Comparison of ENCODE assay signal across 20 cellular contexts in the genomic region with DNA sequence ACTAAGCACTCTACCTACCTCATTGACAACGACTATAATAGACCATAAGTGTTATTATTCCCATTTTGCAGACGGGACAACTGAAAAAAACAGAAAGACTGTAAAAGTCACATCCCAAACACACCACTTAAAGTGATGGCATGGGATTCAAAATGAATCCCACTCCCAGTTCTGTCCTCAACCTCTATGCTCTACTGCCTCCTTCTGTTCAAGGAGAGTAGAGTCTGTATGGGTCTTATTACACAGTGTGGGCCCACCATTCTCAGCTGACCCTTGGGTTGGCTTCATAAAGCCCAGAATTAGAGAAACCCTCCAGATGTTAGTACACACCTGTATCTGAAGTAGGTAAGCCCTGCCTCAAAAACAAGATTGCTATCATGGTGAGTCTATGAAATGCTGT.
"Had no signal": no experiment of that assay in that cellular context is flagged by ENCODE, and none has a peak within 500 bp of the region (broad histone marks: within the 10 kb centered on the region; RNA-seq: fewer than 3 reads in every experiment).

No MANE protein-coding gene starts in this region.

- H3K4me3 ChIP-seq: left lung, sigmoid colon, upper lobe of right lung had no signal

- H3K27ac ChIP-seq: left lung, sigmoid colon, upper lobe of right lung, VCaP had no signal

- H3K9me3 ChIP-seq: left lung, sigmoid colon, upper lobe of right lung had no signal

- H3K27ac Mint-ChIP-seq: activated CD4-positive, alpha-beta T cell treated with anti-CD3 and anti-CD28 coated beads for 36 hours; activated naive CD8-positive, alpha-beta T cell treated with anti-CD3 and anti-CD28 coated beads for 36 hours; activated T-helper 1 cell treated with anti-CD3 and anti-CD28 coated beads, Interleukin-12 subunit alpha, Interleukin-12 subunit beta, Interleukin-2, Interleukin-4 antibody, amounts not matched to agents 30 ng/mL and 10 ng/mL and 1 ng/mL, durations not matched to agents 14 hours and 24 hours and 36 hours; effector memory CD8-positive, alpha-beta T cell; nephron; stimulated activated memory B cell treated with anti-CD40 and anti-IgM and Interleukin-4, amounts not matched to agents 10 μg/mL and 1 μg/mL and 100 μg/mL, for 72 hours; T-helper 17 cell had no signal

- H3K4me1 ChIP-seq: left lung, sigmoid colon, upper lobe of right lung had no signal

- H3K4me3 Mint-ChIP-seq: activated CD4-positive, alpha-beta T cell treated with anti-CD3 and anti-CD28 coated beads for 36 hours; activated naive CD8-positive, alpha-beta T cell treated with anti-CD3 and anti-CD28 coated beads for 36 hours; activated T-helper 1 cell treated with anti-CD3 and anti-CD28 coated beads, Interleukin-12 subunit alpha, Interleukin-12 subunit beta, Interleukin-2, Interleukin-4 antibody, amounts not matched to agents 30 ng/mL and 10 ng/mL and 1 ng/mL, durations not matched to agents 14 hours and 24 hours and 36 hours; effector memory CD8-positive, alpha-beta T cell; nephron; stimulated activated memory B cell treated with anti-CD40 and anti-IgM and Interleukin-4, amounts not matched to agents 10 μg/mL and 1 μg/mL and 100 μg/mL, for 72 hours; T-helper 17 cell had no signal

- H3K4me1 Mint-ChIP-seq: activated CD4-positive, alpha-beta T cell treated with anti-CD3 and anti-CD28 coated beads for 36 hours; activated naive CD8-positive, alpha-beta T cell treated with anti-CD3 and anti-CD28 coated beads for 36 hours; nephron; stimulated activated memory B cell treated with anti-CD40 and anti-IgM and Interleukin-4, amounts not matched to agents 10 μg/mL and 1 μg/mL and 100 μg/mL, for 72 hours; T-helper 17 cell had no signal

- DNase-seq: activated CD4-positive, alpha-beta T cell treated with anti-CD3 and anti-CD28 coated beads for 36 hours; activated CD4-positive, alpha-beta T cell treated with anti-CD3 and anti-CD28 coated beads, Interleukin-2, amount 50 U/mL, for 48 hours; activated naive CD8-positive, alpha-beta T cell treated with anti-CD3 and anti-CD28 coated beads for 36 hours; activated T-cell treated with anti-CD3 and anti-CD28 coated beads for 4 hours; amniotic stem cell; dermis blood vessel endothelial cell; effector memory CD8-positive, alpha-beta T cell; foreskin fibroblast; kidney; left lung; midbrain; nucleus accumbens; sigmoid colon; stimulated activated CD4-positive, alpha-beta T cell treated with anti-CD3 and anti-CD28 coated beads, Interleukin-4, amount 100 ng/mL, for 24 hours; T-helper 17 cell; upper lobe of right lung had no signal

- H3K9me3 Mint-ChIP-seq: activated naive CD8-positive, alpha-beta T cell treated with anti-CD3 and anti-CD28 coated beads for 36 hours; activated T-helper 1 cell treated with anti-CD3 and anti-CD28 coated beads, Interleukin-12 subunit alpha, Interleukin-12 subunit beta, Interleukin-2, Interleukin-4 antibody, amounts not matched to agents 30 ng/mL and 10 ng/mL and 1 ng/mL, durations not matched to agents 14 hours and 24 hours and 36 hours; effector memory CD8-positive, alpha-beta T cell; nephron; stimulated activated memory B cell treated with anti-CD40 and anti-IgM and Interleukin-4, amounts not matched to agents 10 μg/mL and 1 μg/mL and 100 μg/mL, for 72 hours had no signal

- ATAC-seq: activated CD4-positive, alpha-beta T cell treated with anti-CD3 and anti-CD28 coated beads for 36 hours; effector memory CD8-positive, alpha-beta T cell; left lung; stimulated activated memory B cell treated with anti-CD40 and anti-IgM and Interleukin-4, amounts not matched to agents 10 μg/mL and 1 μg/mL and 100 μg/mL, for 72 hours; T-helper 17 cell; upper lobe of right lung had no signal

- H3K27me3 ChIP-seq: left lung, sigmoid colon, upper lobe of right lung had no signal

- H3K36me3 ChIP-seq: left lung, sigmoid colon, upper lobe of right lung had no signal
